In the genomic region with DNA sequence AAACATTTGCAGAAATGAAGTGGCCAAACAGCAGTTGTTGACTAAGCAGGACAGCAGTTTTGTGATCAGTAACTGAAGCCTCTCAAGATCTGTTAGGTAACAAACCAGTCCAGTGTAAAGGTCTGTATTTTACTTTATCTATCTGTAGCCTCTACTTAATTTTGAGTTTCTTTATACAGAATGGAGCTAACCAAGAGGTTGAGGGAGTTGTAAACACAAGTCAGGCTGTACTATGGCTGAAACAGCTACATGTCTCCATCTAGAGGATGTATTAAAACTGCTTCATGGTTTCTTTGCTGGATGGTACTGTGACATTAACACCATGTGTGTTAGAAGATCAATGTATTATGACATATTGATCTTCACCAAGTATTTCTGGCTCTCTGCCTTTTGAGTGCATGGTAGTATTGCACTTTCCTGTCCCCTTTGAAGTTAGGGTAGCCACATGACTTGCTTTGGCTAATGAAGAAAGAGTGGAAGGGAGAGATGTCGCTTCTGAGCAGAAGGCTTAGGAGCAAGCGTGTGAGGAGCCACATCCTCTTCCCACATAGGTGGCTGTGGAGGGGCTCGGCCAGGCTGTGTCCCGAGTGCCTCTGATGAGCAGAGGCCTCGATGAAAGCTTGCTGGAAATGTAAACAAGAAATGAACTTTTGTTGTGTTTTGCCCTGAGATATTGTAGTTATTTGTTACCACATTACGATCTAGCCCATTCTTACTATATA, we compare ENCODE assay signal across 8 cellular contexts.
DNase-seq lines count a peak whose midpoint lies in the region; ATAC-seq, FAIRE-seq and TF ChIP-seq lines count a peak whose summit lies in the region.

No MANE protein-coding gene starts in this region.

- H3K4me1 ChIP-seq in PC-3 (ENCODE audit: insufficient read depth, low read length) (no peaks in the 10 kb centered on the region), endothelial cell of umbilical vein (ENCODE audit: control insufficient read depth, extremely low read depth, insufficient read depth, low read length) (peaks cover 51% of the 10 kb centered on the region)

- no peak overlapping the region for H3K4me3 Mint-ChIP-seq in neural crest cell

- no peaks in the 10 kb centered on the region for H3K36me3 Mint-ChIP-seq in neural crest cell (ENCODE audit: low read depth)

- CTCF ChIA-PET in PC-3 (lab: Charles Lee) (interaction anchor here (0.7 kb wide), 2 partner anchors 212 to 1571 kb away, joined by 4 to 7 read pairs; a partner anchor contains a TSS), endothelial cell of umbilical vein (lab: Charles Lee) (interaction anchor here (0.5 to 7.1 kb wide), 43 partner anchors 9 to 1393 kb away, joined by 3 to 140 read pairs (median 4); a partner anchor contains a TSS)

- H3K27me3 ChIP-seq in PC-3 (ENCODE audit: low read length) (no peaks in the 10 kb centered on the region), endothelial cell of umbilical vein (ENCODE audit: control insufficient read depth in 2 of 2, insufficient read depth in 2 of 2, low read length in 2 of 2) (no peaks in the 10 kb centered on the region)

- H3K9ac ChIP-seq in PC-3 (ENCODE audit: low read length) (no peak overlapping the region), endothelial cell of umbilical vein (replicated peaks; ENCODE audit: extremely low read depth, insufficient read depth, low read length) (no peak overlapping the region)

- H2AFZ ChIP-seq in PC-3 (ENCODE audit: low read length) (no peak overlapping the region), endothelial cell of umbilical vein (ENCODE audit: low read depth, low read length) (peak overlapping the region; percentile 31)

- no peak overlapping the region for H3K4me3 ChIP-seq in PC-3 (ENCODE audit: low read length)
- H3K4me3 ChIP-seq in endothelial cell of umbilical vein (replicated peaks in 1 of 3; ENCODE audit: insufficient read depth in 1 of 3, low read depth in 1 of 3, low read length in 3 of 3): no peak overlapping the region
- no peak overlapping the region for H3K4me3 ChIP-seq in coronary artery

- no peaks in the 10 kb centered on the region for H3K9me3 ChIP-seq in PC-3 (ENCODE audit: low read length)
- no peaks in the 10 kb centered on the region for H3K9me3 ChIP-seq in endothelial cell of umbilical vein (replicated peaks; ENCODE audit: control insufficient read depth, insufficient read depth, low read length)

- intact Hi-C loops in PC-3 (cut with micrococcal nuclease) (loop anchor here (1.0 kb wide), 1 partner anchor 211 kb away; no protein-coding TSS in a partner anchor), endothelial cell of umbilical vein (cut with micrococcal nuclease) (loop anchor here (1.0 kb wide), 3 partner anchors 199 to 255 kb away; a partner anchor contains a TSS)

- BruUV-seq in PC-3 (replicated peaks; lab: Mats Ljungman, UMichigan) (no TSS peak), endothelial cell of umbilical vein (replicated peaks; lab: Mats Ljungman, UMichigan) (no TSS peak)

- H3K27ac Mint-ChIP-seq in neural crest cell (ENCODE audit: unreplicated experiment): no peak overlapping the region

- no peaks in the 10 kb centered on the region for H3K79me2 ChIP-seq in PC-3 (ENCODE audit: low read length)
- no peaks in the 10 kb centered on the region for H3K79me2 ChIP-seq in endothelial cell of umbilical vein (ENCODE audit: control insufficient read depth, insufficient read depth, low read length)

- H3F3A ChIP-seq in PC-3 (ENCODE audit: low read length, unreplicated experiment): no peaks in the 10 kb centered on the region

- H3K4me1 Mint-ChIP-seq in neural crest cell: peaks cover 2% of the 10 kb centered on the region

- H3K36me3 ChIP-seq in PC-3 (ENCODE audit: low read depth, low read length) (no peaks in the 10 kb centered on the region; the same call in 1 of the 2 replicates), endothelial cell of umbilical vein (ENCODE audit: control insufficient read depth in 2 of 2, extremely low read depth in 1 of 2, insufficient read depth in 2 of 2, low read length in 2 of 2) (no peaks in the 10 kb centered on the region)

- H3K9me1 ChIP-seq in endothelial cell of umbilical vein (replicated peaks; ENCODE audit: control insufficient read depth, extremely low read depth, insufficient read depth, low read length): no peaks in the 10 kb centered on the region

- H3K9me3 Mint-ChIP-seq in neural crest cell: no peaks in the 10 kb centered on the region

- H3K27ac ChIP-seq in PC-3 (ENCODE audit: low read length): no peak overlapping the region
- H3K27ac ChIP-seq in endothelial cell of umbilical vein (ENCODE audit: insufficient read depth, low read depth, low read length): no peak overlapping the region
- H3K27ac ChIP-seq in coronary artery: no peak overlapping the region

- peak; percentile 75 for ATAC-seq in GM19438 (IDR thresholded peaks at IDR 0.05; ENCODE audit: low read depth, unreplicated experiment)
- ATAC-seq in HG03457 (IDR thresholded peaks at IDR 0.05; ENCODE audit: unreplicated experiment): peak; percentile 88
- peak; percentile 58 for ATAC-seq in PC-3

- POLR2A ChIA-PET in PC-3 (lab: Charles Lee; ENCODE audit: unreplicated experiment): no interaction called here
- POLR2A ChIA-PET in endothelial cell of umbilical vein (lab: Charles Lee): no interaction called here

- TF ChIP-seq CTCF in PC-3 (conservative IDR thresholded peaks at IDR 0.05; ENCODE audit: low read depth, low read length) (peak; percentile 62), endothelial cell of umbilical vein (IDR thresholded peaks at IDR 0.05; ENCODE audit: extremely low read depth in 1 of 2, insufficient read depth in 1 of 2, low read depth in 1 of 2, low read length in 2 of 2) (peak; percentile 37 to 54), neural crest cell (conservative IDR thresholded peaks at IDR 0.05) (peak; percentile 73), coronary artery (IDR thresholded peaks at IDR 0.05) (no peak)

- no peaks in the 10 kb centered on the region for H3K27me3 Mint-ChIP-seq in neural crest cell (ENCODE audit: low read depth)

- H4K20me1 ChIP-seq in PC-3 (ENCODE audit: low read length) (no peaks in the 10 kb centered on the region), endothelial cell of umbilical vein (replicated peaks; ENCODE audit: control insufficient read depth, extremely low read depth, insufficient read depth, low read length) (no peaks in the 10 kb centered on the region)

- H3K4me2 ChIP-seq in PC-3 (ENCODE audit: low read length) (no peak overlapping the region), endothelial cell of umbilical vein (ENCODE audit: insufficient read depth, low read length) (no peak overlapping the region)

- peak; percentile 46 for DNase-seq in Daoy (ENCODE audit: low read depth)
- DNase-seq in PC-3: peak; percentile 39
- DNase-seq in endothelial cell of umbilical vein (ENCODE audit: low read depth, low spot score): peak; percentile 79
- no peak for DNase-seq in neural crest cell (ENCODE audit: low read depth, low spot score)
- DNase-seq in coronary artery (ENCODE audit: low spot score): no peak
- DNase-seq in GM19238 (ENCODE audit: insufficient read length, low spot score): no peak

- H3K9me2 ChIP-seq in PC-3 (replicated peaks; ENCODE audit: low read length): no peaks in the 10 kb centered on the region

- no peak for TF ChIP-seq POLR2A in endothelial cell of umbilical vein (IDR thresholded peaks at IDR 0.05; ENCODE audit: low read depth, low read length)

- peak; percentile 83 for FAIRE-seq in endothelial cell of umbilical vein (lab: Jason Lieb, UNC)

- dilution Hi-C loops in endothelial cell of umbilical vein (cut with MboI; ENCODE audit: extremely low pct_ligation_motif_present, low sequenced_read_pairs): no loop called here

TF ChIP-seq in endothelial cell of umbilical vein, 7 proteins besides CTCF, POLR2A, EP300 and RAD21:
- TF ChIP-seq GATA2 (IDR thresholded peaks at IDR 0.05; ENCODE audit: insufficient read depth, insufficient read length, low read depth, low read length) (no peak), FOS (IDR thresholded peaks at IDR 0.05; ENCODE audit: borderline replicate concordance, insufficient read depth, low read length) (no peak), MYC (IDR thresholded peaks at IDR 0.05; ENCODE audit: low read depth, low read length) (no peak), JUN (IDR thresholded peaks at IDR 0.05; ENCODE audit: borderline replicate concordance, insufficient read depth, insufficient read length, low read depth) (no peak), POLR2AphosphoS5 (IDR thresholded peaks at IDR 0.05; ENCODE audit: insufficient read depth, low read depth, low read length) (no peak), EZH2 (IDR thresholded peaks at IDR 0.05; ENCODE audit: borderline replicate concordance, low read depth, low read length, severe bottlenecking) (no peak)
- TF ChIP-seq, protein P1, sequence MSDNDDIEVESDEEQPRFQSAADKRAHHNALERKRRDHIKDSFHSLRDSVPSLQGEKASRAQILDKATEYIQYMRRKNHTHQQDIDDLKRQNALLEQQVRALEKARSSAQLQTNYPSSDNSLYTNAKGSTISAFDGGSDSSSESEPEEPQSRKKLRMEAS (IDR thresholded peaks at IDR 0.05; ENCODE audit: insufficient read depth, insufficient read length): no peak

Comparison
In these comparisons a context has a peak if more than half of its experiments do, and no peak if none do; other contexts are left out.
1. DNase-seq: peak in Daoy (single experiment), PC-3 (single experiment) and endothelial cell of umbilical vein (single experiment); none in neural crest cell (single experiment), coronary artery (single experiment) and GM19238 (single experiment).
2. Peak in every context shown above with its lines, with median percentiles within 50 percentile points of each other: ATAC-seq.